8 cellular contexts compared by ENCODE assay signal in the genomic region with DNA sequence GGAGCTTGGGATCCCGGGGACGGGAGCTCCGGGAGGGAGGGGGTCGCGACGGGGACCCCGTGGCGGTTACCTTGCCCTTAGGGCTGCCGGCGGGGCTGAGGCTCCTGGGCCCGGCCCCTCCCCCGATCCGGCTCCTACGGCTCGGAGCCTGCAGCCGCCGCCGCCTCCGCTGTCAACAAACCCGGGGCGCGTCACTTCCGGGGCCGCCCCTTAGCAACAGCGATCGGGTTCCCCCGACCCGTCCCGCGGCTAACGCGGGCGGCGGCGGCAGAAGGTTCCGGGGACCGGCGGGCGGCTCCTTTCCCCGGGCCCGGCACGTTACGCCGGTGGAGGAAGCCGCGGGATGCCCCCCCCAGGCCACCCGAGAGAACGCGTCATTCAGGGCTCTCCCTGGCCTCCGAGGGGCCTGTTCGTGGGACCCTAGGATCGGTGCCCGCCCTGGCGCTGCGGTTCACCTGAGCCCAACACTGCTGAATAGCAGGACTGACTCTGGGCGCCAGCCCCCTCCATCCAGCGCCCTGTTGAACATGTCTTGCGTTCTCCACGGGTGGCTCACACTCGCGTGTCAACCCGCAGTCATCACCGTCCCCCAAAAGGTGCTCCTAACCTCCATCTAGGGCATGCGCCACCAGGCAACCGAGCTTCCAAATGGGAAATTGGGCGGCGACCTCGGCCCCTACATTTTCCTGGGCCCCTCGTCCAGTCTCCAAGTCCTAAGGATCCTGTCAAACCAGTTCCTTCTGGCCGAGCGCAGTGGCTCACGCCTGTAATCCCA. TPM values are rescaled to one million over a fixed set of nuclear protein-coding genes. Genes with fewer than 3 reads are reported as not detected.
DNase-seq lines count a peak whose midpoint lies in the region; ATAC-seq and TF ChIP-seq lines count a peak whose summit lies in the region.

A gene (minus strand): TSS at position 183 of the 775 bp plus-strand sequence. CDS start 16,362 bp downstream, outside the sequence.

- H3K9ac ChIP-seq in liver (ENCODE audit: low read depth in 1 of 2, low read length in 2 of 2), result peak within 1 kb of the TSS; percentile 95 to 96

- H3K27me3 ChIP-seq in BE2C, result no peaks in the 10 kb centered on the region
- H3K27me3 ChIP-seq in liver (ENCODE audit: control insufficient read depth in 4 of 4, insufficient read depth in 4 of 4, low read length in 3 of 4), result no peaks in the 10 kb centered on the region

- no peak for TF ChIP-seq CTCF in BE2C (IDR thresholded peaks at IDR 0.05; ENCODE audit: low read depth, low read length)
- no peak for TF ChIP-seq CTCF in liver (IDR thresholded peaks at IDR 0.05; ENCODE audit: low read depth, low read length, missing input control)

- DNase-seq in BE2C, result peak; percentile 95
- DNase-seq in NCI-H748 treated with DMSO at 0.1 percent for 48 hours (lab: John Stamatoyannopoulos, UW), result peak; percentile 80
- peak; percentile 90 for DNase-seq in activated CD4-positive, alpha-beta T cell treated with anti-CD3 and anti-CD28 coated beads, Interleukin-2, amount 50 U/mL, for 24 hours (ENCODE audit: low read depth in 1 of 2, low spot score in 1 of 2)
- peak; percentile 92 for DNase-seq in dermis blood vessel endothelial cell
- DNase-seq in stimulated activated CD4-positive, alpha-beta T cell treated with anti-CD3 and anti-CD28 coated beads, Interleukin-4, amount 100 ng/mL, for 1 hour, result peak; percentile 95

- H3K4me3 ChIP-seq in BE2C (ENCODE audit: low read depth, low read length), result peak within 1 kb of the TSS; percentile 93
- peak within 1 kb of the TSS; percentile 92 to 96 (median 94) for H3K4me3 ChIP-seq in liver (ENCODE audit: low read depth in 1 of 3, low read length in 3 of 3)

- 2% methylated on average over 72 of the region's 72 CpGs for WGBS in liver

- ATAC-seq in GM19328 (IDR thresholded peaks at IDR 0.05; ENCODE audit: unreplicated experiment), result peak; percentile 91
- peak; percentile 63 for ATAC-seq in HG03469 (IDR thresholded peaks at IDR 0.05; ENCODE audit: unreplicated experiment)

- H3K36me3 ChIP-seq in BE2C (no peaks in the 10 kb centered on the region), liver (ENCODE audit: control insufficient read depth in 4 of 4, insufficient read depth in 3 of 4, low read depth in 1 of 4, low read length in 3 of 4) (peaks cover 0 to 2% (median 0%) of the 10 kb centered on the region in 4 donors)

- H3K27ac ChIP-seq in liver (ENCODE audit: low read depth in 1 of 2, low read length in 2 of 2), result peak within 1 kb of the TSS; percentile 77 to 94

- peak; percentile 34 to 39 for TF ChIP-seq RAD21 in liver (IDR thresholded peaks at IDR 0.05)

- H3K9me3 ChIP-seq in BE2C (peaks cover 4% of the 10 kb centered on the region), liver (ENCODE audit: control insufficient read depth in 4 of 4, low read length in 3 of 4) (no peaks in the 10 kb centered on the region)

- H3K4me1 ChIP-seq in BE2C, result no peaks in the 10 kb centered on the region
- peaks cover 3 to 42% (median 27%) of the 10 kb centered on the region in 4 donors for H3K4me1 ChIP-seq in liver (ENCODE audit: control insufficient read depth in 4 of 4, insufficient read depth in 4 of 4, low read length in 3 of 4)

TF ChIP-seq in liver, 16 proteins besides CTCF, POLR2A, EP300 and RAD21:
- TF ChIP-seq YY1 (IDR thresholded peaks at IDR 0.05), result peak; percentile 47
- TF ChIP-seq, protein P1, sequence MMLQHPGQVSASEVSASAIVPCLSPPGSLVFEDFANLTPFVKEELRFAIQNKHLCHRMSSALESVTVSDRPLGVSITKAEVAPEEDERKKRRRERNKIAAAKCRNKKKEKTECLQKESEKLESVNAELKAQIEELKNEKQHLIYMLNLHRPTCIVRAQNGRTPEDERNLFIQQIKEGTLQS (IDR thresholded peaks at IDR 0.05), result no peak
- TF ChIP-seq RXRA (IDR thresholded peaks at IDR 0.05), result no peak
- TF ChIP-seq JUND (IDR thresholded peaks at IDR 0.05), result no peak
- TF ChIP-seq, protein P2, sequence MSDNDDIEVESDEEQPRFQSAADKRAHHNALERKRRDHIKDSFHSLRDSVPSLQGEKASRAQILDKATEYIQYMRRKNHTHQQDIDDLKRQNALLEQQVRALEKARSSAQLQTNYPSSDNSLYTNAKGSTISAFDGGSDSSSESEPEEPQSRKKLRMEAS (IDR thresholded peaks at IDR 0.05), result no peak
- no peak for TF ChIP-seq TAF1 (conservative IDR thresholded peaks at IDR 0.05)
- peak; percentile 27 for TF ChIP-seq FOXA2 (IDR thresholded peaks at IDR 0.05)
- peak; percentile 76 for TF ChIP-seq FOXA1 (IDR thresholded peaks at IDR 0.05)
- TF ChIP-seq NR2F2 (IDR thresholded peaks at IDR 0.05), result no peak
- TF ChIP-seq, protein P3, sequence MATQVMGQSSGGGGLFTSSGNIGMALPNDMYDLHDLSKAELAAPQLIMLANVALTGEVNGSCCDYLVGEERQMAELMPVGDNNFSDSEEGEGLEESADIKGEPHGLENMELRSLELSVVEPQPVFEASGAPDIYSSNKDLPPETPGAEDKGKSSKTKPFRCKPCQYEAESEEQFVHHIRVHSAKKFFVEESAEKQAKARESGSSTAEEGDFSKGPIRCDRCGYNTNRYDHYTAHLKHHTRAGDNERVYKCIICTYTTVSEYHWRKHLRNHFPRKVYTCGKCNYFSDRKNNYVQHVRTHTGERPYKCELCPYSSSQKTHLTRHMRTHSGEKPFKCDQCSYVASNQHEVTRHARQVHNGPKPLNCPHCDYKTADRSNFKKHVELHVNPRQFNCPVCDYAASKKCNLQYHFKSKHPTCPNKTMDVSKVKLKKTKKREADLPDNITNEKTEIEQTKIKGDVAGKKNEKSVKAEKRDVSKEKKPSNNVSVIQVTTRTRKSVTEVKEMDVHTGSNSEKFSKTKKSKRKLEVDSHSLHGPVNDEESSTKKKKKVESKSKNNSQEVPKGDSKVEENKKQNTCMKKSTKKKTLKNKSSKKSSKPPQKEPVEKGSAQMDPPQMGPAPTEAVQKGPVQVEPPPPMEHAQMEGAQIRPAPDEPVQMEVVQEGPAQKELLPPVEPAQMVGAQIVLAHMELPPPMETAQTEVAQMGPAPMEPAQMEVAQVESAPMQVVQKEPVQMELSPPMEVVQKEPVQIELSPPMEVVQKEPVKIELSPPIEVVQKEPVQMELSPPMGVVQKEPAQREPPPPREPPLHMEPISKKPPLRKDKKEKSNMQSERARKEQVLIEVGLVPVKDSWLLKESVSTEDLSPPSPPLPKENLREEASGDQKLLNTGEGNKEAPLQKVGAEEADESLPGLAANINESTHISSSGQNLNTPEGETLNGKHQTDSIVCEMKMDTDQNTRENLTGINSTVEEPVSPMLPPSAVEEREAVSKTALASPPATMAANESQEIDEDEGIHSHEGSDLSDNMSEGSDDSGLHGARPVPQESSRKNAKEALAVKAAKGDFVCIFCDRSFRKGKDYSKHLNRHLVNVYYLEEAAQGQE (IDR thresholded peaks at IDR 0.05), result no peak
- peak in 1 of 2 donors; percentile 8 for TF ChIP-seq EGR1 (IDR thresholded peaks at IDR 0.05; ENCODE audit: low read depth in 2 of 2)
- no peak for TF ChIP-seq HNF4G (IDR thresholded peaks at IDR 0.05)
- TF ChIP-seq SP1 (IDR thresholded peaks at IDR 0.05), result peak; percentile 58
- TF ChIP-seq GABPA (IDR thresholded peaks at IDR 0.05 in 1 of 2, conservative IDR thresholded peaks at IDR 0.05 in 1 of 2), result peak; percentile 78 to 93
- TF ChIP-seq, protein P4, sequence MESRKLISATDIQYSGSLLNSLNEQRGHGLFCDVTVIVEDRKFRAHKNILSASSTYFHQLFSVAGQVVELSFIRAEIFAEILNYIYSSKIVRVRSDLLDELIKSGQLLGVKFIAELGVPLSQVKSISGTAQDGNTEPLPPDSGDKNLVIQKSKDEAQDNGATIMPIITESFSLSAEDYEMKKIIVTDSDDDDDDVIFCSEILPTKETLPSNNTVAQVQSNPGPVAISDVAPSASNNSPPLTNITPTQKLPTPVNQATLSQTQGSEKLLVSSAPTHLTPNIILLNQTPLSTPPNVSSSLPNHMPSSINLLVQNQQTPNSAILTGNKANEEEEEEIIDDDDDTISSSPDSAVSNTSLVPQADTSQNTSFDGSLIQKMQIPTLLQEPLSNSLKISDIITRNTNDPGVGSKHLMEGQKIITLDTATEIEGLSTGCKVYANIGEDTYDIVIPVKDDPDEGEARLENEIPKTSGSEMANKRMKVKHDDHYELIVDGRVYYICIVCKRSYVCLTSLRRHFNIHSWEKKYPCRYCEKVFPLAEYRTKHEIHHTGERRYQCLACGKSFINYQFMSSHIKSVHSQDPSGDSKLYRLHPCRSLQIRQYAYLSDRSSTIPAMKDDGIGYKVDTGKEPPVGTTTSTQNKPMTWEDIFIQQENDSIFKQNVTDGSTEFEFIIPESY (IDR thresholded peaks at IDR 0.05), result no peak
- TF ChIP-seq HNF4A (conservative IDR thresholded peaks at IDR 0.05), result no peak

RNA-seq across cellular contexts. Expression of the gene that starts here (rescaled TPM):
- polyA plus RNA-seq in BE2C (2012; ENCODE audit: insufficient read depth, insufficient read length, low read depth), result 24.4 TPM
- total RNA-seq in dermis blood vessel endothelial cell, result 14.1 and 31.0 TPM in 2 replicates
- total RNA-seq in liver, result 10 to 100 TPM; 20.0 to 29.1 TPM
- polyA plus RNA-seq in liver, result 10 to 100 TPM in 1 of 2 donors, 1 to 10 TPM in 1; 7.6 to 11.7 TPM

Comparison
In these comparisons a context has a peak if more than half of its experiments do, and no peak if none do; other contexts are left out.
1. Peak in every context shown above with its lines: DNase-seq, ATAC-seq, H3K4me3 ChIP-seq and H3K27ac ChIP-seq.